Comparison of ENCODE assay signal across 3 cellular contexts in the genomic region with DNA sequence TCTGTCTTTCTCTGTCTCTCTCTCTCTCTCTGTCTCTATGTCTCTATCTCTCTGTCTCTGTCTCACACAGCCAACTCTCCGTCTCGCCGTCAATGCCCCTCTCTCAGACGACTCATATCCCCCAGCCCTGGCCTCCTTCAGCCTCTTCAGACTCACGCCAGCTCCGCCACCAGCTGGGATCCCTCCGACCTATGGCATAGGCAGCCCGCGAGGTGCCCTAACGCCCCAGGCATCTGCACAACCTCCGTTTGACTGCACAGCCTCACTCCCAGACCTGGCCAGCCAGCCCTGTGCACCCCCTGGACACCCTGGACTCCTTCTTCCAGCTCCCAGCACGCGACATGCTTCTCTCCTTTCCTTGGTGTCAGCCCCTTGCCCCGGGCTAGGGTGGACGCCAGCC. TPM values are rescaled to one million over a fixed set of nuclear protein-coding genes. Genes with fewer than 3 reads are reported as not detected.
"Had no signal": no experiment of that assay in that cellular context is flagged by ENCODE, and none has a peak within 500 bp of the region (broad histone marks: within the 10 kb centered on the region; RNA-seq: fewer than 3 reads in every experiment).

No MANE protein-coding gene starts in this region.

RNA-seq across cellular contexts. Expression of gene FCGR2A, which starts 38.5 kb away (rescaled TPM):
- total RNA-seq: activated CD8-positive, alpha-beta T cell treated with anti-CD3 and anti-CD28 coated beads for 36 hours; activated T-helper 17 cell treated with anti-CD3 and anti-CD28 coated beads, Interleukin-2, amount 50 U/mL, for 72 hours; chondrocyte had no signal
